24 cellular contexts compared by ENCODE assay signal in genomic region chr1:64545118-64545916, GRCh38.
DNase-seq lines count a peak whose midpoint lies in the region; ATAC-seq and TF ChIP-seq lines count a peak whose summit lies in the region.
"Had no signal": no experiment of that assay in that cellular context is flagged by ENCODE, and none has a peak within 500 bp of the region (broad histone marks: within the 10 kb centered on the region; RNA-seq: fewer than 3 reads in every experiment).

No MANE protein-coding gene starts in this region.

- H3K9me3 ChIP-seq in DND-41 (ENCODE audit: insufficient read depth, low read length, severe bottlenecking): no peaks in the 10 kb centered on the region
- H3K9me3 ChIP-seq: left ventricle myocardium inferior, SJCRH30, transverse colon had no signal

- TF ChIP-seq CTCF in DND-41 (IDR thresholded peaks at IDR 0.05; ENCODE audit: borderline replicate concordance, extremely low read depth, low read length, poor library complexity, severe bottlenecking) (no peak), nephron (IDR thresholded peaks at IDR 0.05; ENCODE audit: unreplicated experiment in 3 of 3) (no peak)
- TF ChIP-seq CTCF in activated CD8-positive, alpha-beta T cell treated with anti-CD3 and anti-CD28 coated beads for 36 hours (IDR thresholded peaks at IDR 0.05): no peak

- no peaks in the 10 kb centered on the region for H3K27me3 ChIP-seq in DND-41 (ENCODE audit: insufficient read depth, low read length, poor library complexity)
- H3K27me3 ChIP-seq: SJCRH30, transverse colon had no signal

- no peaks in the 10 kb centered on the region for H3K9me3 Mint-ChIP-seq in activated T-cell treated with anti-CD3 and anti-CD28 coated beads, Interleukin-2, amount 50 U/mL, for 4 hours
- no peaks in the 10 kb centered on the region for H3K9me3 Mint-ChIP-seq in activated CD8-positive, alpha-beta T cell treated with anti-CD3 and anti-CD28 coated beads for 36 hours
- H3K9me3 Mint-ChIP-seq in nephron: no peaks in the 10 kb centered on the region

- H3K4me3 ChIP-seq in DND-41 (ENCODE audit: low read depth in 1 of 2, low read length in 2 of 2): no peak overlapping the region
- H3K4me3 ChIP-seq: left ventricle myocardium inferior, SJCRH30, transverse colon had no signal

- no peaks in the 10 kb centered on the region for H3K27me3 Mint-ChIP-seq in activated T-cell treated with anti-CD3 and anti-CD28 coated beads, Interleukin-2, amount 50 U/mL, for 4 hours (ENCODE audit: low read depth)
- H3K27me3 Mint-ChIP-seq in activated CD8-positive, alpha-beta T cell treated with anti-CD3 and anti-CD28 coated beads for 36 hours: no peaks in the 10 kb centered on the region
- H3K27me3 Mint-ChIP-seq in nephron (ENCODE audit: low read depth): no peaks in the 10 kb centered on the region

- H3K79me2 ChIP-seq in DND-41 (ENCODE audit: insufficient read depth, low read length): no peaks in the 10 kb centered on the region

- ATAC-seq in activated T-cell treated with anti-CD3 and anti-CD28 coated beads, Interleukin-2, amount 50 U/mL, for 4 hours: peak; percentile 46 to 66
- ATAC-seq in DND-41 (ENCODE audit: insufficient read depth, low read depth) (peak; percentile 98), GM21447 (IDR thresholded peaks at IDR 0.05; ENCODE audit: unreplicated experiment) (no peak)
- ATAC-seq in activated CD8-positive, alpha-beta T cell treated with anti-CD3 and anti-CD28 coated beads for 36 hours: peak; percentile 65
- ATAC-seq: PC-3 had no signal

- no peak overlapping the region for H3K27ac ChIP-seq in DND-41 (ENCODE audit: low read length)
- H3K27ac ChIP-seq: left ventricle myocardium inferior, SJCRH30, transverse colon had no signal

- peaks cover 23% of the 10 kb centered on the region for H3K4me1 ChIP-seq in DND-41 (ENCODE audit: insufficient read depth, low read length)

- intact Hi-C loops in activated CD8-positive, alpha-beta T cell treated with anti-CD3 and anti-CD28 coated beads for 36 hours (cut with micrococcal nuclease): no loop called here

- no peaks in the 10 kb centered on the region for H3K36me3 ChIP-seq in DND-41 (ENCODE audit: insufficient read depth, low read length)
- H3K36me3 ChIP-seq: left ventricle myocardium inferior, SJCRH30, transverse colon had no signal

- H3K27ac Mint-ChIP-seq in activated CD8-positive, alpha-beta T cell treated with anti-CD3 and anti-CD28 coated beads for 36 hours: peak overlapping the region; percentile 26
- H3K27ac Mint-ChIP-seq in nephron: peak overlapping the region; percentile 68 to 78 (median 73)

- POLR2A ChIA-PET in activated CD8-positive, alpha-beta T cell treated with anti-CD3 and anti-CD28 coated beads for 36 hours (lab: Charles Lee): no interaction called here

- peaks cover 33% of the 10 kb centered on the region for H3K4me1 Mint-ChIP-seq in activated T-cell treated with anti-CD3 and anti-CD28 coated beads, Interleukin-2, amount 50 U/mL, for 4 hours (ENCODE audit: low read depth)
- H3K4me1 Mint-ChIP-seq in activated CD8-positive, alpha-beta T cell treated with anti-CD3 and anti-CD28 coated beads for 36 hours (ENCODE audit: low read depth): peaks cover 48% of the 10 kb centered on the region
- peaks cover 71% of the 10 kb centered on the region for H3K4me1 Mint-ChIP-seq in nephron

- no peak for DNase-seq in activated T-cell treated with anti-CD3 and anti-CD28 coated beads, Interleukin-2, amount 50 U/mL, for 4 hours
- no peak for DNase-seq in activated T-cell treated with anti-CD3 and anti-CD28 coated beads, Interleukin-2, amount 50 U/mL, for 48 hours
- DNase-seq in DND-41 (peak; percentile 48), GF-D8 (lab: John Stamatoyannopoulos, UW) (no peak), NCI-H1930 (lab: John Stamatoyannopoulos, UW) (no peak)
- peak; percentile 36 for DNase-seq in activated CD8-positive, alpha-beta T cell treated with anti-CD3 and anti-CD28 coated beads for 36 hours
- DNase-seq: ACHN; amygdala; cerebellar nuclear complex; effector memory CD4-positive, alpha-beta T cell; EL; HCEC 1CT; Karpas-422; left ventricle myocardium inferior; NCI-H1092; NCI-H774; PC-3; SJCRH30; stimulated activated CD4-positive, alpha-beta T cell treated with anti-CD3 and anti-CD28 coated beads, Interleukin-12 subunit alpha, Interleukin-12 subunit beta, amount 100 ng/mL, for 4 hours; T-helper 9 cell; transverse colon had no signal

- H3K9ac ChIP-seq in DND-41 (ENCODE audit: low read depth, low read length): no peak overlapping the region

- H3K4me2 ChIP-seq in DND-41 (ENCODE audit: insufficient read depth, low read length): peak overlapping the region; percentile 38; the same call in 1 of the 2 replicates

- H3K36me3 Mint-ChIP-seq in activated T-cell treated with anti-CD3 and anti-CD28 coated beads, Interleukin-2, amount 50 U/mL, for 4 hours (ENCODE audit: insufficient read depth): no peaks in the 10 kb centered on the region
- H3K36me3 Mint-ChIP-seq in activated CD8-positive, alpha-beta T cell treated with anti-CD3 and anti-CD28 coated beads for 36 hours (ENCODE audit: low read depth): no peaks in the 10 kb centered on the region
- H3K36me3 Mint-ChIP-seq in nephron (ENCODE audit: low read depth): no peaks in the 10 kb centered on the region
- H3K36me3 Mint-ChIP-seq: CD8-positive, alpha-beta memory T cell had no signal

- no peak overlapping the region for H3K4me3 Mint-ChIP-seq in activated T-cell treated with anti-CD3 and anti-CD28 coated beads, Interleukin-2, amount 50 U/mL, for 4 hours
- no peak overlapping the region for H3K4me3 Mint-ChIP-seq in activated CD8-positive, alpha-beta T cell treated with anti-CD3 and anti-CD28 coated beads for 36 hours
- H3K4me3 Mint-ChIP-seq in nephron: no peak overlapping the region

- no peaks in the 10 kb centered on the region for H4K20me1 ChIP-seq in DND-41 (ENCODE audit: insufficient read depth, low read length)

- no peak overlapping the region for H2AFZ ChIP-seq in DND-41 (ENCODE audit: low read depth, low read length)

- CTCF ChIA-PET in activated CD8-positive, alpha-beta T cell treated with anti-CD3 and anti-CD28 coated beads for 36 hours (lab: Charles Lee): no interaction called here

Comparison
In these comparisons a context has a peak if more than half of its experiments do, and no peak if none do; other contexts are left out.
1. DNase-seq: peak in DND-41 (single experiment) and activated CD8-positive, alpha-beta T cell treated with anti-CD3 and anti-CD28 coated beads for 36 hours (single experiment); none in activated T-cell treated with anti-CD3 and anti-CD28 coated beads, Interleukin-2, amount 50 U/mL, for 4 hours (single experiment), activated T-cell treated with anti-CD3 and anti-CD28 coated beads, Interleukin-2, amount 50 U/mL, for 48 hours (0 of 2), GF-D8 (single experiment) and NCI-H1930 (0 of 2).